Comparison of ENCODE assay signal across 7 cellular contexts in the genomic region with DNA sequence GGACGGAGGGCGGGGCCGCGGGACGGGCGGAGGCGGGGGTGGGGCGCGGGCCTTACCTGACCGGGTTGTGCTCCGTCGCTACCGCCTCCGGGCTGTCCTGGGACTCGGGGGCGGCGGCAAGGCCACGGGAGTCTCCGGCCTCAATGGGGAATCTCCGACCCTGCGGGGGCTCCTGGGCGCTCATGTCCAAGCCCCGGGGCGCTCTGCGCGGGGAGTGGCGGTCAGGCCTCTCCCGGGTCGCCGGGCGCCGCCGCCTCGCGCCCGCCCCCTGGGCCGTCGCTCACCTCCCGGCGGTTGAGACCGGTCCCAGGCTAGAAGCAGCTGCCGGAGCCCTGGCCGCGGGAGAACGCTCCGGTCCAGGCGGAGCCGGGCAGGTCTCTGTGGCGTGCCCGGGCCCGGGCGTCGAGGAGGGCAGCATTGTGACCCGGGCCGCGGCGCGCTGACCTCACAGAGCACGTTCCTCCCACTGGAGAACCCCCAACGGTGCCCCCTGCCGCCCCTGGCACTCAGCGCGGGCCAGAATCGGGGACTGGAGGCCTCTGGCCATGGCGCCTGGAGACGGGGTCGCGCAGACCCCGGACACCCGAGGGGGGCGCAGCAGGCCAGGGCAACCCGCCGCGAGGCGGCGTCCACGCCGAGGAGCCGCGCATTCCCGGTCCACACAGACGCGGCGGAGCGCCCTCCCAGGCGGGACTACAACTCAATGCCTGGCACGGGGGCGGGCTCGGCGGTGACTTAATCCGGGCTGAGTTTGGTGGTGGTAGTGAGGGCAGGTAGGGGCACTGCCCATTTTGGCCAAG. TPM values are rescaled to one million over a fixed set of nuclear protein-coding genes. Genes with fewer than 3 reads are reported as not detected.
A peak's percentile ranks its signal among the peaks of the same experiment; 100 is the strongest.
DNase-seq lines count a peak whose midpoint lies in the region; ATAC-seq and TF ChIP-seq lines count a peak whose summit lies in the region.

No MANE protein-coding gene starts in this region.

- peak overlapping the region; percentile 29 for H3K4me3 ChIP-seq in GM12875 (ENCODE audit: low read depth, low read length)
- H3K4me3 ChIP-seq in esophagus (ENCODE audit: low read depth in 1 of 2, low read length in 2 of 2): peak overlapping the region; percentile 37 to 45

- H3K27ac Mint-ChIP-seq in activated B cell treated with CpG ODN at 0.5 μM for 24 hours (peak overlapping the region; percentile 65), mesothelial cell of epicardium (no peak overlapping the region)

- POLR2A ChIA-PET in activated B cell treated with CpG ODN at 0.5 μM for 24 hours (lab: Charles Lee): interaction anchor here (1.6 to 5.5 kb wide), 4 partner anchors 10 to 70 kb away, joined by 4 to 75 read pairs (median 22); partner anchors contain the start of genes BSDC1, HDAC1 and MARCKSL1

- no peaks in the 10 kb centered on the region for H3K9me3 ChIP-seq in esophagus (ENCODE audit: control insufficient read depth in 2 of 2, insufficient read depth in 1 of 2, low read depth in 1 of 2, low read length in 1 of 2)

- TF ChIP-seq CTCF in GM12875 (IDR thresholded peaks at IDR 0.05; ENCODE audit: borderline replicate concordance, insufficient read depth, low read depth, low read length) (0 out of 2 replicates have a peak, but pooled peaks have one; percentile 11), activated B cell treated with CpG ODN at 0.5 μM for 24 hours (IDR thresholded peaks at IDR 0.05) (no peak), mesothelial cell of epicardium (IDR thresholded peaks at IDR 0.05; ENCODE audit: unreplicated experiment) (no peak)

- intact Hi-C loops in activated B cell treated with CpG ODN at 0.5 μM for 24 hours (cut with micrococcal nuclease): loop anchor here (1.0 to 5.0 kb wide), 3 partner anchors 27 to 145 kb away; no protein-coding TSS in a partner anchor

- H3K4me1 Mint-ChIP-seq in activated B cell treated with CpG ODN at 0.5 μM for 24 hours: peaks cover 31% of the 10 kb centered on the region
- H3K4me1 Mint-ChIP-seq in mesothelial cell of epicardium: peaks cover 14% of the 10 kb centered on the region

- ATAC-seq in activated B cell treated with CpG ODN at 0.5 μM for 24 hours (ENCODE audit: low read depth): peak; percentile 38
- ATAC-seq in HG03135 (IDR thresholded peaks at IDR 0.05; ENCODE audit: unreplicated experiment): no peak

- no peaks in the 10 kb centered on the region for H3K27me3 Mint-ChIP-seq in activated B cell treated with CpG ODN at 0.5 μM for 24 hours
- H3K27me3 Mint-ChIP-seq in mesothelial cell of epicardium (ENCODE audit: low read depth): no peaks in the 10 kb centered on the region

- H3K36me3 ChIP-seq in esophagus (ENCODE audit: control insufficient read depth in 2 of 2, insufficient read depth in 2 of 2, low read length in 1 of 2): peaks cover 13 to 23% of the 10 kb centered on the region in 2 donors

- H3K9me3 Mint-ChIP-seq in activated B cell treated with CpG ODN at 0.5 μM for 24 hours (no peaks in the 10 kb centered on the region), mesothelial cell of epicardium (no peaks in the 10 kb centered on the region)

- no peak overlapping the region for H3K27ac ChIP-seq in esophagus (ENCODE audit: low read depth in 2 of 2, low read length in 1 of 2)
- peak overlapping the region; percentile 54 for H3K27ac ChIP-seq in temporal lobe (ENCODE audit: low read depth, low read length)

- WGBS in esophagus, 2 donors: 3% methylated on average over 53 to 91 of the region's 91 CpGs

- CTCF ChIA-PET in activated B cell treated with CpG ODN at 0.5 μM for 24 hours (lab: Charles Lee): interaction anchor here (1.7 kb wide), 1 partner anchor 146 kb away, joined by 4 read pairs; no protein-coding TSS in a partner anchor

- DNase-seq in activated B cell treated with CpG ODN at 0.5 μM for 24 hours (peak; percentile 46), mesothelial cell of epicardium (ENCODE audit: low spot score in 2 of 2, unreplicated experiment in 2 of 2) (peak; percentile 42 to 65), NCI-H1436 treated with DMSO at 0.1 percent for 48 hours (lab: John Stamatoyannopoulos, UW) (no peak)

- H3K36me3 Mint-ChIP-seq in activated B cell treated with CpG ODN at 0.5 μM for 24 hours (ENCODE audit: low read depth): peaks cover 26% of the 10 kb centered on the region
- H3K36me3 Mint-ChIP-seq in mesothelial cell of epicardium: peaks cover 4% of the 10 kb centered on the region

- H3K27me3 ChIP-seq in esophagus (ENCODE audit: control insufficient read depth in 1 of 2, insufficient read depth in 2 of 2, low read length in 2 of 2): no peaks in the 10 kb centered on the region

- H3K4me1 ChIP-seq in esophagus (ENCODE audit: control insufficient read depth in 2 of 2, insufficient read depth in 2 of 2, low read length in 1 of 2): peaks cover 6 to 12% of the 10 kb centered on the region in 2 donors

- peak overlapping the region; percentile 58 for H3K4me3 Mint-ChIP-seq in activated B cell treated with CpG ODN at 0.5 μM for 24 hours
- peak overlapping the region; percentile 68 for H3K4me3 Mint-ChIP-seq in mesothelial cell of epicardium

RNA-seq across cellular contexts. Expression of gene FAM229A, which starts 0.4 kb away (rescaled TPM):
- total RNA-seq in activated B cell treated with CpG ODN at 0.5 μM for 24 hours (7.6 and 11.7 TPM in 2 replicates), mesothelial cell of epicardium (12.5 to 12.9 TPM (median 12.5 TPM) in 3 replicates), temporal lobe (2.2 TPM)
- polyA plus RNA-seq in esophagus: 1 to 10 TPM; 2.9 to 5.9 TPM

RNA-seq across cellular contexts. Expression of gene TSSK3, which starts 0.5 kb away (rescaled TPM):
- 3.5 and 6.1 TPM in 2 replicates for total RNA-seq in activated B cell treated with CpG ODN at 0.5 μM for 24 hours
- polyA plus RNA-seq in esophagus: under 1 TPM; 0.15 to 0.53 TPM
- total RNA-seq in mesothelial cell of epicardium: 6.6 to 8.1 TPM (median 7.8 TPM) in 3 replicates
- not detected for total RNA-seq in temporal lobe

RNA-seq across cellular contexts. Expression of gene MARCKSL1, which starts 25.8 kb away (rescaled TPM):
- total RNA-seq in activated B cell treated with CpG ODN at 0.5 μM for 24 hours (132 TPM in 2 replicates), mesothelial cell of epicardium (487 to 496 TPM (median 495 TPM) in 3 replicates), temporal lobe (355 TPM)
- polyA plus RNA-seq in esophagus: 1 to 10 TPM; 3.6 to 6.0 TPM

RNA-seq across cellular contexts. Expression of gene BSDC1, which starts 32.4 kb away (rescaled TPM):
- total RNA-seq in activated B cell treated with CpG ODN at 0.5 μM for 24 hours: 51.8 and 72.2 TPM in 2 replicates
- polyA plus RNA-seq in esophagus: 10 to 100 TPM; 24.1 to 26.9 TPM
- total RNA-seq in mesothelial cell of epicardium: 73.4 to 74.8 TPM (median 74.6 TPM) in 3 replicates
- total RNA-seq in temporal lobe: 55.6 TPM
